ENCODE assay signal across 8 cellular contexts in the genomic region with DNA sequence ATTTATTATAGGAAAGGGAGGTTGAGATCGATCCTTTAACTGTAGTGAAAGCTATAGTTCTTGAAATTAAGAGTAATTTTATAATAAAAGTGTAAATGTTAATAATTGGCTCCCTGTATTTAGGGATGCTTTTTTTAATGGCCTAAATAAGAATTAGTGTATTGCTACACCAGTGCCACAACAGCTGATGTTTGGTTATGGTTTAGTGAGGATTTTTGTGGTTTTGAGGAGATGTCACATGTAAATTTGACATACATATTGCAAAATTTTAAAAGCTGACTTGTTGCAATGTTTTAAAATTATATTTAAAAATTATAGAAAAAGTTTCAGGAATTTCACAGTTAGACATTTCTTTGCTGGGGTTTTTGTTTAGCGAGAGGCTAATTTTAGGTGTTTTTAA. TPM values are rescaled to one million over a fixed set of nuclear protein-coding genes. Genes with fewer than 3 reads are reported as not detected.
DNase-seq lines count a peak whose midpoint lies in the region; ATAC-seq and TF ChIP-seq lines count a peak whose summit lies in the region.

No MANE protein-coding gene starts in this region.

- peak; percentile 65 for DNase-seq in HCEC 1CT
- peak; percentile 30 for DNase-seq in SKM-1 treated with dmso at 0.1 percent for 144 hours (lab: John Stamatoyannopoulos, UW; ENCODE audit: unreplicated experiment)
- peak; percentile 41 for DNase-seq in fibroblast of pulmonary artery (ENCODE audit: low read depth)
- DNase-seq in smooth muscle cell (lab: John Stamatoyannopoulos, UW; ENCODE audit: unreplicated experiment), result no peak
- no peak for DNase-seq in activated effector memory CD4-positive, alpha-beta T cell treated with anti-CD3 and anti-CD28 coated beads, Interleukin-2, amount 50 U/mL, for 16 hours
- no peak for DNase-seq in hypothalamus (lab: John Stamatoyannopoulos, UW)
- no peak for DNase-seq in stimulated activated CD4-positive, alpha-beta T cell treated with anti-CD3 and anti-CD28 coated beads, Interleukin-4, amount 100 ng/mL, for 24 hours

- peak overlapping the region; percentile 93 for H3K4me3 ChIP-seq in fibroblast of pulmonary artery (replicated peaks; ENCODE audit: low read depth, low read length)
- peak overlapping the region; percentile 97 for H3K4me3 ChIP-seq in smooth muscle cell

- TF ChIP-seq CTCF in fibroblast of pulmonary artery (IDR thresholded peaks at IDR 0.05; ENCODE audit: low read length, missing control alignments) (no peak), smooth muscle cell (IDR thresholded peaks at IDR 0.05; ENCODE audit: borderline replicate concordance, insufficient read depth, poor library complexity, severe bottlenecking) (no peak)

- H3K36me3 ChIP-seq in smooth muscle cell (ENCODE audit: low read depth), result no peaks in the 10 kb centered on the region

- H4K20me1 ChIP-seq in smooth muscle cell (ENCODE audit: low read depth), result peaks cover 81% of the 10 kb centered on the region

- peak overlapping the region; percentile 98 for H3K9ac ChIP-seq in smooth muscle cell (ENCODE audit: low read depth)

- 41% methylated on average over 2 of the region's 2 CpGs for WGBS in smooth muscle cell (ENCODE audit: low lambda C conversion rate)

- H2AFZ ChIP-seq in smooth muscle cell (ENCODE audit: low read depth), result no peak overlapping the region

- ATAC-seq in HG02798 (IDR thresholded peaks at IDR 0.05; ENCODE audit: poor library complexity, unreplicated experiment), result no peak

- H3K79me2 ChIP-seq in smooth muscle cell (ENCODE audit: low read depth), result peaks cover 79% of the 10 kb centered on the region

- H3K4me2 ChIP-seq in smooth muscle cell, result peak overlapping the region; percentile 92

- H3K4me1 ChIP-seq in smooth muscle cell (ENCODE audit: low read depth), result peaks cover 44% of the 10 kb centered on the region

- peak overlapping the region; percentile 100 for H3K27ac ChIP-seq in smooth muscle cell (ENCODE audit: low read depth)

- H3K27me3 ChIP-seq in smooth muscle cell (ENCODE audit: low read depth), result no peaks in the 10 kb centered on the region

- peaks cover 14% of the 10 kb centered on the region for H3F3A ChIP-seq in smooth muscle cell (ENCODE audit: low read depth)

- no peaks in the 10 kb centered on the region for H3K9me3 ChIP-seq in smooth muscle cell (replicated peaks; ENCODE audit: low read depth)

RNA-seq across cellular contexts. Expression of a gene that starts 3.9 kb away (rescaled TPM):
- total RNA-seq in smooth muscle cell, result 37.0 and 43.5 TPM in 2 replicates
- 31.7 and 36.1 TPM in 2 replicates for polyA plus RNA-seq in smooth muscle cell

Comparison
In these comparisons a context has a peak if more than half of its experiments do, and no peak if none do; other contexts are left out.
1. DNase-seq: peak in HCEC 1CT (single experiment), SKM-1 treated with dmso at 0.1 percent for 144 hours (single experiment) and fibroblast of pulmonary artery (single experiment); none in smooth muscle cell (single experiment), activated effector memory CD4-positive, alpha-beta T cell treated with anti-CD3 and anti-CD28 coated beads, Interleukin-2, amount 50 U/mL, for 16 hours (single experiment), hypothalamus (0 of 51) and stimulated activated CD4-positive, alpha-beta T cell treated with anti-CD3 and anti-CD28 coated beads, Interleukin-4, amount 100 ng/mL, for 24 hours (single experiment).